Comparison of ENCODE assay signal across 34 cellular contexts in genomic region chr13:63421113-63421512, GRCh38.
"Had no signal": no experiment of that assay in that cellular context is flagged by ENCODE, and none has a peak within 500 bp of the region (broad histone marks: within the 10 kb centered on the region; RNA-seq: fewer than 3 reads in every experiment).

No MANE protein-coding gene starts in this region.

- H3K4me3 ChIP-seq: adrenal gland, body of pancreas, breast epithelium had no signal

- H3K27ac Mint-ChIP-seq: activated B cell treated with CpG ODN at 0.5 μM for 24 hours; activated CD4-positive, alpha-beta memory T cell treated with anti-CD3 and anti-CD28 coated beads for 36 hours; activated CD4-positive, alpha-beta T cell treated with anti-CD3 and anti-CD28 coated beads, Interleukin-2, amount 10 ng/mL, durations not matched to agents 24 days and 14 days; activated CD8-positive, alpha-beta T cell treated with anti-CD3 and anti-CD28 coated beads for 36 hours; activated naive CD4-positive, alpha-beta T cell treated with anti-CD3 and anti-CD28 coated beads for 36 hours; activated naive CD4-positive, alpha-beta T cell treated with anti-CD3 and anti-CD28 coated beads, Interleukin-2, amount 50 U/mL, for 72 hours; activated naive CD8-positive, alpha-beta T cell treated with anti-CD3 and anti-CD28 coated beads for 36 hours; activated T-cell treated with anti-CD3 and anti-CD28 coated beads, Interleukin-2, amount 50 U/mL, for 72 hours; activated T-helper 1 cell treated with anti-CD3 and anti-CD28 coated beads, Interleukin-12 subunit alpha, Interleukin-12 subunit beta, Interleukin-2, Interleukin-4 antibody, amounts not matched to agents 30 ng/mL and 10 ng/mL and 1 ng/mL, durations not matched to agents 14 hours and 24 hours and 36 hours; activated T-helper 17 cell treated with anti-CD3 and anti-CD28 coated beads, Interleukin-2, amount 50 U/mL, for 72 hours; T-helper 1 cell treated with Interleukin-12 subunit alpha and Interleukin-12 subunit beta and Interleukin-4 antibody, amounts not matched to agents 30 μg/mL and 1 μg/mL, for 36 hours; T-helper 2 cell treated with Interferon-gamma antibody and Interleukin-4, amounts not matched to agents 5 μg/mL and 100 μg/mL, for 36 hours had no signal

- H3K27me3 Mint-ChIP-seq: activated B cell treated with CpG ODN at 0.5 μM for 24 hours; activated CD4-positive, alpha-beta memory T cell treated with anti-CD3 and anti-CD28 coated beads for 36 hours; activated CD4-positive, alpha-beta T cell treated with anti-CD3 and anti-CD28 coated beads, Interleukin-2, amount 10 ng/mL, durations not matched to agents 24 days and 14 days; activated CD8-positive, alpha-beta T cell treated with anti-CD3 and anti-CD28 coated beads for 36 hours; activated naive CD8-positive, alpha-beta T cell treated with anti-CD3 and anti-CD28 coated beads for 36 hours; activated T-helper 17 cell treated with anti-CD3 and anti-CD28 coated beads, Interleukin-2, amount 50 U/mL, for 72 hours had no signal

- H3K27ac ChIP-seq: adrenal gland, body of pancreas, brain microvascular endothelial cell, breast epithelium, VCaP had no signal

- H3K27me3 ChIP-seq: adrenal gland, body of pancreas, brain microvascular endothelial cell, breast epithelium had no signal

- H3K36me3 Mint-ChIP-seq: activated CD4-positive, alpha-beta memory T cell treated with anti-CD3 and anti-CD28 coated beads for 36 hours; activated naive CD4-positive, alpha-beta T cell treated with anti-CD3 and anti-CD28 coated beads, Interleukin-2, amount 50 U/mL, for 72 hours; activated naive CD8-positive, alpha-beta T cell treated with anti-CD3 and anti-CD28 coated beads for 36 hours had no signal

- DNase-seq: activated B cell treated with CpG ODN at 0.5 μM for 24 hours; activated CD4-positive, alpha-beta memory T cell treated with anti-CD3 and anti-CD28 coated beads for 36 hours; activated CD4-positive, alpha-beta T cell treated with anti-CD3 and anti-CD28 coated beads for 4 hours; activated CD4-positive, alpha-beta T cell treated with anti-CD3 and anti-CD28 coated beads, Interleukin-2, amount 10 ng/mL, durations not matched to agents 24 days and 14 days; activated CD4-positive, alpha-beta T cell treated with anti-CD3 and anti-CD28 coated beads, Interleukin-2, amount 50 U/mL, for 1 hour; activated CD4-positive, alpha-beta T cell treated with anti-CD3 and anti-CD28 coated beads, Interleukin-2, amount 50 U/mL, for 4 hours; activated CD4-positive, CD25-positive, alpha-beta regulatory T cell treated with anti-CD3 and anti-CD28 coated beads, Interleukin-2, amount 50 U/mL, for 72 hours; activated CD8-positive, alpha-beta memory T cell treated with anti-CD3 and anti-CD28 coated beads, Interleukin-2, amount 50 U/mL, for 4 hours; activated CD8-positive, alpha-beta T cell treated with anti-CD3 and anti-CD28 coated beads for 36 hours; activated effector memory CD4-positive, alpha-beta T cell treated with anti-CD3 and anti-CD28 coated beads, Interleukin-2, amount 50 U/mL, for 16 hours; activated gamma-delta T cell treated with Interleukin-2 at 50 U/mL for 16 hours; activated naive CD4-positive, alpha-beta T cell; activated naive CD4-positive, alpha-beta T cell treated with anti-CD3 and anti-CD28 coated beads for 36 hours; activated naive CD4-positive, alpha-beta T cell treated with anti-CD3 and anti-CD28 coated beads, Interleukin-2, amount 50 U/mL, for 16 hours; activated naive CD8-positive, alpha-beta T cell treated with anti-CD3 and anti-CD28 coated beads for 36 hours; activated T-cell treated with anti-CD3 and anti-CD28 coated beads for 4 hours; activated T-cell treated with anti-CD3 and anti-CD28 coated beads, Interleukin-2, amount 50 U/mL, for 1 hour; activated T-cell treated with anti-CD3 and anti-CD28 coated beads, Interleukin-2, amount 50 U/mL, for 4 hours; activated T-cell treated with anti-CD3 and anti-CD28 coated beads, Interleukin-2, amount 50 U/mL, for 72 hours; adrenal gland; amniotic stem cell; aorta; body of pancreas; brain microvascular endothelial cell; central memory CD4-positive, alpha-beta T cell; T-helper 2 cell; T-helper 9 cell had no signal

- H3K36me3 ChIP-seq: adrenal gland, brain microvascular endothelial cell, breast epithelium had no signal

- ATAC-seq: activated CD8-positive, alpha-beta T cell treated with anti-CD3 and anti-CD28 coated beads for 36 hours; activated naive CD4-positive, alpha-beta T cell treated with anti-CD3 and anti-CD28 coated beads, Interleukin-2, amount 50 U/mL, for 72 hours; activated T-cell treated with anti-CD3 and anti-CD28 coated beads, Interleukin-2, amount 50 U/mL, for 4 hours; activated T-cell treated with anti-CD3 and anti-CD28 coated beads, Interleukin-2, amount 50 U/mL, for 72 hours; activated T-helper 17 cell treated with anti-CD3 and anti-CD28 coated beads, Interleukin-2, amount 50 U/mL, for 72 hours; body of pancreas had no signal

- H3K4me1 Mint-ChIP-seq: activated B cell treated with CpG ODN at 0.5 μM for 24 hours; activated CD4-positive, alpha-beta T cell treated with anti-CD3 and anti-CD28 coated beads, Interleukin-2, amount 10 ng/mL, durations not matched to agents 24 days and 14 days; activated naive CD8-positive, alpha-beta T cell treated with anti-CD3 and anti-CD28 coated beads for 36 hours; activated T-helper 17 cell treated with anti-CD3 and anti-CD28 coated beads, Interleukin-2, amount 50 U/mL, for 72 hours had no signal

- H3K4me1 ChIP-seq: adrenal gland, body of pancreas, breast epithelium had no signal

- H3K9me3 ChIP-seq: adrenal gland, body of pancreas, breast epithelium had no signal

- H3K4me3 Mint-ChIP-seq: activated B cell treated with CpG ODN at 0.5 μM for 24 hours; activated CD4-positive, alpha-beta memory T cell treated with anti-CD3 and anti-CD28 coated beads for 36 hours; activated CD4-positive, alpha-beta T cell treated with anti-CD3 and anti-CD28 coated beads, Interleukin-2, amount 10 ng/mL, durations not matched to agents 24 days and 14 days; activated CD8-positive, alpha-beta T cell treated with anti-CD3 and anti-CD28 coated beads for 36 hours; activated naive CD4-positive, alpha-beta T cell treated with anti-CD3 and anti-CD28 coated beads for 36 hours; activated naive CD8-positive, alpha-beta T cell treated with anti-CD3 and anti-CD28 coated beads for 36 hours; activated T-cell treated with anti-CD3 and anti-CD28 coated beads, Interleukin-2, amount 50 U/mL, for 4 hours; activated T-cell treated with anti-CD3 and anti-CD28 coated beads, Interleukin-2, amount 50 U/mL, for 72 hours; activated T-helper 1 cell treated with anti-CD3 and anti-CD28 coated beads, Interleukin-12 subunit alpha, Interleukin-12 subunit beta, Interleukin-2, Interleukin-4 antibody, amounts not matched to agents 30 ng/mL and 10 ng/mL and 1 ng/mL, durations not matched to agents 14 hours and 24 hours and 36 hours; activated T-helper 17 cell treated with anti-CD3 and anti-CD28 coated beads, Interleukin-2, amount 50 U/mL, for 72 hours; T-helper 1 cell treated with Interleukin-12 subunit alpha and Interleukin-12 subunit beta and Interleukin-4 antibody, amounts not matched to agents 30 μg/mL and 1 μg/mL, for 36 hours; T-helper 2 cell treated with Interferon-gamma antibody and Interleukin-4, amounts not matched to agents 5 μg/mL and 100 μg/mL, for 36 hours had no signal
